ENCODE assay signal across 9 cellular contexts in the genomic region with DNA sequence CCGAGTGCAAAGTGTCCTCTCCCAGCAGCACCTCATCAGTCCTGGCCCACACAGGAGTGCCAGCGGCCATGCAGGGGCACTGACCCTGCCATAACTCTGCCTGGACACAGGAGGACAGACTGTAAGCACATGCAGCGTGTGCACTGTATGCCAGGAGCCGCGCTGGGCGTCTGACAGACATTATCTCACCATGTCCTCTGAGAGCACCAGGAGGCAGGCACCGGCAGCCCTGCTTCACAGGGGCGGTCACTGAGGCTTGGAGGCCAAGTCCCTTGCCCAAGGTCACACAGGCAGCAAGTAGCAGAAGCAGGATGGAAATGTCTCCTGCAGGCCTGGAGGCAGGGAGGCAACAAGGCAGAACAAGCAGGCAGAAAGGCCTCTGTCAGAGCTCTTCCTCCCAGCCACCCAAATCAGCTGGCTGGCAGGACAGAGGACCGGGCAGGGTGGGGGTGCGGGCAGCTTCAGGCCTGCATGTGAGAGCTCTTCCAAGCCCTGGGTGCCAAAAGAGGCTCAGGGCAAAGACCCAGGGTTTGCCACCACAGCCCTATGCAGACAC. TPM values are rescaled to one million over a fixed set of nuclear protein-coding genes. Genes with fewer than 3 reads are reported as not detected.
A peak's percentile ranks its signal among the peaks of the same experiment; 100 is the strongest.
DNase-seq lines count a peak whose midpoint lies in the region; ATAC-seq and TF ChIP-seq lines count a peak whose summit lies in the region.
"Had no signal": no experiment of that assay in that cellular context is flagged by ENCODE, and none has a peak within 500 bp of the region (broad histone marks: within the 10 kb centered on the region; RNA-seq: fewer than 3 reads in every experiment).

No MANE protein-coding gene starts in this region.

- WGBS in mesenchymal stem cell = 80% methylated on average over 10 of the region's 10 CpGs
- 22 to 66% methylated on average over 6 of the region's 10 CpGs for WGBS in testis, 2 donors

- no peaks in the 10 kb centered on the region for H3K9me3 Mint-ChIP-seq in T-helper 2 cell treated with Interferon-gamma antibody and Interleukin-4, amounts not matched to agents 5 μg/mL and 100 μg/mL, for 36 hours

- peak overlapping the region; percentile 20 for H2AK5ac ChIP-seq in mesenchymal stem cell (ENCODE audit: low read length, severe bottlenecking)

- H3K4ac ChIP-seq in mesenchymal stem cell (ENCODE audit: low read depth in 1 of 2, low read length in 2 of 2) = peak overlapping the region in 1 of 2 experiments; percentile 19

- TF ChIP-seq CTCF in testis (IDR thresholded peaks at IDR 0.05) = no peak

- peak overlapping the region; percentile 97 for H3K27ac Mint-ChIP-seq in T-helper 2 cell treated with Interferon-gamma antibody and Interleukin-4, amounts not matched to agents 5 μg/mL and 100 μg/mL, for 36 hours

- H3K4me3 ChIP-seq in mesenchymal stem cell (ENCODE audit: insufficient read depth in 1 of 2, low read depth in 1 of 2, low read length in 2 of 2) (peak overlapping the region in 1 of 2 experiments; percentile 24), testis (no peak overlapping the region)
- H3K4me3 ChIP-seq: K562 had no signal

- H3K18ac ChIP-seq in mesenchymal stem cell (ENCODE audit: low read depth in 1 of 2, low read length in 2 of 2) = peak overlapping the region; percentile 4 to 9

- H3K27me3 Mint-ChIP-seq in T-helper 2 cell treated with Interferon-gamma antibody and Interleukin-4, amounts not matched to agents 5 μg/mL and 100 μg/mL, for 36 hours (ENCODE audit: low read depth) = no peaks in the 10 kb centered on the region

- H3K4me3 Mint-ChIP-seq in T-helper 2 cell treated with Interferon-gamma antibody and Interleukin-4, amounts not matched to agents 5 μg/mL and 100 μg/mL, for 36 hours = peak overlapping the region; percentile 96

- H2BK12ac ChIP-seq in mesenchymal stem cell (ENCODE audit: low read length in 2 of 2) = peak overlapping the region; percentile 18 to 90

- no peak for DNase-seq in T-helper 2 cell treated with Interferon-gamma antibody and Interleukin-4, amounts not matched to agents 5 μg/mL and 100 μg/mL, for 36 hours (ENCODE audit: low spot score)
- no peak for DNase-seq in T-helper 2 cell
- peak in 47 of 61 donors; percentile 52 to 89 (median 74) for DNase-seq in caudate nucleus (lab: John Stamatoyannopoulos, UW)
- peak; percentile 35 for DNase-seq in mesenchymal stem cell
- DNase-seq in testis = peak; percentile 84
- no peak for DNase-seq in stimulated activated naive CD4-positive, alpha-beta T cell treated with Interleukin-2 at 50 U/mL for 16 hours (lab: John Stamatoyannopoulos, UW)

- H3K23ac ChIP-seq in mesenchymal stem cell (ENCODE audit: low read length in 2 of 2) = peak overlapping the region in 1 of 2 experiments; percentile 54

- H3K4me1 ChIP-seq in mesenchymal stem cell (ENCODE audit: control insufficient read depth, insufficient read depth, low read depth, low read length) (peaks cover 74% of the 10 kb centered on the region), testis (peaks cover 94% of the 10 kb centered on the region)

- H2BK5ac ChIP-seq in mesenchymal stem cell (ENCODE audit: low read depth, low read length, poor library complexity, severe bottlenecking) = no peak overlapping the region

- ATAC-seq in HG03457 (IDR thresholded peaks at IDR 0.05; ENCODE audit: unreplicated experiment) (no peak), GM21381 (IDR thresholded peaks at IDR 0.05; ENCODE audit: unreplicated experiment) (no peak)
- ATAC-seq: K562 had no signal

- H3K9me3 ChIP-seq in mesenchymal stem cell (ENCODE audit: control insufficient read depth, low read length) = no peaks in the 10 kb centered on the region
- no peaks in the 10 kb centered on the region for H3K9me3 ChIP-seq in testis

- no peak overlapping the region for H2BK120ac ChIP-seq in mesenchymal stem cell (ENCODE audit: low read depth, low read length)

- H3K27ac ChIP-seq in caudate nucleus (ENCODE audit: low read depth, low read length) = peak overlapping the region; percentile 94
- no peak overlapping the region for H3K27ac ChIP-seq in mesenchymal stem cell (ENCODE audit: low read length, poor library complexity, severe bottlenecking)
- H3K27ac ChIP-seq in testis = peak overlapping the region; percentile 37 to 65

- H3K4me1 Mint-ChIP-seq in T-helper 2 cell treated with Interferon-gamma antibody and Interleukin-4, amounts not matched to agents 5 μg/mL and 100 μg/mL, for 36 hours (ENCODE audit: low read depth) = peaks cover 86% of the 10 kb centered on the region

- H4K8ac ChIP-seq in mesenchymal stem cell (ENCODE audit: low read length) = peak overlapping the region; percentile 50

- H2AFZ ChIP-seq in mesenchymal stem cell (ENCODE audit: low read depth, low read length) = no peak overlapping the region

- peak overlapping the region; percentile 81 for H4K91ac ChIP-seq in mesenchymal stem cell (ENCODE audit: low read length)

- peaks cover 87% of the 10 kb centered on the region for H3K36me3 Mint-ChIP-seq in T-helper 2 cell treated with Interferon-gamma antibody and Interleukin-4, amounts not matched to agents 5 μg/mL and 100 μg/mL, for 36 hours (ENCODE audit: low read depth)

- H3K4me2 ChIP-seq in mesenchymal stem cell (ENCODE audit: low read length, poor library complexity, severe bottlenecking) = no peak overlapping the region

- H3K27me3 ChIP-seq in mesenchymal stem cell (ENCODE audit: control insufficient read depth in 1 of 2, insufficient read depth in 1 of 2, low read length in 2 of 2) (no peaks in the 10 kb centered on the region), testis (no peaks in the 10 kb centered on the region)

- H3K14ac ChIP-seq in mesenchymal stem cell (ENCODE audit: low read length in 2 of 2) = peak overlapping the region in 1 of 2 experiments; percentile 84

- TF ChIP-seq POLR2A in testis (IDR thresholded peaks at IDR 0.05) = no peak

- H2BK15ac ChIP-seq in mesenchymal stem cell (ENCODE audit: low read depth, poor library complexity, severe bottlenecking) = peak overlapping the region; percentile 17

- H3K36me3 ChIP-seq in mesenchymal stem cell (ENCODE audit: control insufficient read depth in 1 of 2, insufficient read depth in 2 of 2, low read depth in 1 of 2, low read length in 2 of 2) (peaks cover 0 to 3% of the 10 kb centered on the region in 2 experiments), testis (ENCODE audit: low read depth, missing control alignments) (no peaks in the 10 kb centered on the region)

- intact Hi-C loops in testis (cut with DNase I; ENCODE audit: low total_unique reads) = no loop called here

- peaks cover 61% of the 10 kb centered on the region for H3K79me1 ChIP-seq in mesenchymal stem cell (replicated peaks; ENCODE audit: low read length, poor library complexity, severe bottlenecking)

- peak overlapping the region; percentile 49 for H3K9ac ChIP-seq in mesenchymal stem cell (ENCODE audit: low read length)

RNA-seq across cellular contexts. Expression of gene EEIG1, which starts 8.4 kb away (rescaled TPM):
- polyA plus RNA-seq in mesenchymal stem cell (2013, experiment 1 of 2) = 44.3 TPM
- 42.9 TPM for polyA plus RNA-seq in mesenchymal stem cell (2013, experiment 2 of 2)
- total RNA-seq in testis = 100 to 1,000 TPM; 119 to 129 TPM
- 75.7 TPM for polyA plus RNA-seq in testis (ENCODE audit: insufficient read depth, low read depth, low replicate concordance)

RNA-seq across cellular contexts. Expression of gene DPM2, which starts 34.7 kb away (rescaled TPM):
- polyA plus RNA-seq in mesenchymal stem cell (2013, experiment 1 of 2) = 29.7 TPM
- 30.1 TPM for polyA plus RNA-seq in mesenchymal stem cell (2013, experiment 2 of 2)
- total RNA-seq in testis = 10 to 100 TPM; 33.5 to 36.4 TPM
- polyA plus RNA-seq in testis (ENCODE audit: insufficient read depth, low read depth, low replicate concordance) = 46.6 TPM

RNA-seq across cellular contexts. Expression of gene PIP5KL1, which starts 41.8 kb away (rescaled TPM):
- 2.0 TPM for polyA plus RNA-seq in mesenchymal stem cell (2013, experiment 1 of 2)
- 1.8 TPM for polyA plus RNA-seq in mesenchymal stem cell (2013, experiment 2 of 2)
- total RNA-seq in testis = 10 to 100 TPM in 1 of 2 donors, 1 to 10 TPM in 1; 8.4 to 10.2 TPM
- 3.9 TPM for polyA plus RNA-seq in testis (ENCODE audit: insufficient read depth, low read depth, low replicate concordance)

RNA-seq across cellular contexts. Expression of gene ST6GALNAC4, which starts 55.6 kb away (rescaled TPM):
- polyA plus RNA-seq in mesenchymal stem cell (2013, experiment 1 of 2) = 32.1 TPM
- polyA plus RNA-seq in mesenchymal stem cell (2013, experiment 2 of 2) = 29.4 TPM
- 10 to 100 TPM; 18.8 to 24.7 TPM for total RNA-seq in testis
- 10.3 TPM for polyA plus RNA-seq in testis (ENCODE audit: insufficient read depth, low read depth, low replicate concordance)

Comparison
In these comparisons a context has a peak if more than half of its experiments do, and no peak if none do; other contexts are left out.
1. DNase-seq: peak in caudate nucleus (47 of 61), mesenchymal stem cell (single experiment) and testis (single experiment); none in T-helper 2 cell treated with Interferon-gamma antibody and Interleukin-4, amounts not matched to agents 5 μg/mL and 100 μg/mL, for 36 hours (single experiment), T-helper 2 cell (0 of 5) and stimulated activated naive CD4-positive, alpha-beta T cell treated with Interleukin-2 at 50 U/mL for 16 hours (single experiment).